In genomic region chr17:82288602-82288927, GRCh38 we compare ENCODE assay signal across 13 cellular contexts. TPM values are rescaled to one million over a fixed set of nuclear protein-coding genes. Genes with fewer than 3 reads are reported as not detected.
DNase-seq lines count a peak whose midpoint lies in the region; ATAC-seq and TF ChIP-seq lines count a peak whose summit lies in the region.
"Had no signal": no experiment of that assay in that cellular context is flagged by ENCODE, and none has a peak within 500 bp of the region (broad histone marks: within the 10 kb centered on the region; RNA-seq: fewer than 3 reads in every experiment).

No MANE protein-coding gene starts in this region.

- peak overlapping the region; percentile 11 to 22 for H3K9ac ChIP-seq in duodenal mucosa (ENCODE audit: low read depth in 1 of 2, low read length in 2 of 2)
- no peak overlapping the region for H3K9ac ChIP-seq in parathyroid adenoma

- H3K27me3 ChIP-seq in left ventricle myocardium inferior (ENCODE audit: low read depth) (no peaks in the 10 kb centered on the region), duodenal mucosa (ENCODE audit: control insufficient read depth in 1 of 2, insufficient read depth in 2 of 2, low read length in 2 of 2) (no peaks in the 10 kb centered on the region), parathyroid adenoma (ENCODE audit: control insufficient read depth, insufficient read depth, low read length) (no peaks in the 10 kb centered on the region), uterus (no peaks in the 10 kb centered on the region)

- ATAC-seq in Right ventricle myocardium superior (ENCODE audit: poor library complexity) (no peak), natural killer cell (no peak)

- no peak for TF ChIP-seq CTCF in left ventricle myocardium inferior (IDR thresholded peaks at IDR 0.05; ENCODE audit: borderline replicate concordance)
- TF ChIP-seq CTCF in parathyroid adenoma (IDR thresholded peaks at IDR 0.05), result no peak
- TF ChIP-seq CTCF in uterus (IDR thresholded peaks at IDR 0.05), result no peak
- TF ChIP-seq CTCF in osteocyte (IDR thresholded peaks at IDR 0.05), result no peak
- TF ChIP-seq CTCF in natural killer cell (IDR thresholded peaks at IDR 0.05), result no peak

- H3K36me3 ChIP-seq in left ventricle myocardium inferior, result no peaks in the 10 kb centered on the region
- H3K36me3 ChIP-seq in duodenal mucosa (ENCODE audit: control insufficient read depth in 1 of 2, insufficient read depth in 2 of 2, low read length in 2 of 2), result no peaks in the 10 kb centered on the region
- H3K36me3 ChIP-seq in parathyroid adenoma (ENCODE audit: control insufficient read depth, insufficient read depth, low read length), result no peaks in the 10 kb centered on the region
- no peaks in the 10 kb centered on the region for H3K36me3 ChIP-seq in uterus

- no peaks in the 10 kb centered on the region for H3K79me2 ChIP-seq in parathyroid adenoma

- H3K4me1 Mint-ChIP-seq in osteocyte (ENCODE audit: unreplicated experiment) (peaks cover 32% of the 10 kb centered on the region), natural killer cell (peaks cover 0 to 12% of the 10 kb centered on the region in 2 donors)
- peaks cover 8% of the 10 kb centered on the region for H3K4me1 Mint-ChIP-seq in activated naive CD4-positive, alpha-beta T cell treated with anti-CD3 and anti-CD28 coated beads for 36 hours (ENCODE audit: low read depth)

- H3K4me2 ChIP-seq in parathyroid adenoma (ENCODE audit: low read length), result peak overlapping the region; percentile 53

- H3K27ac ChIP-seq in left ventricle myocardium inferior (replicated peaks) (peak overlapping the region; percentile 84), duodenal mucosa (ENCODE audit: low read depth, low read length) (peak overlapping the region; percentile 80), parathyroid adenoma (peak overlapping the region; percentile 81), uterus (peak overlapping the region; percentile 60 to 76)

- H3K9me3 Mint-ChIP-seq in osteocyte (ENCODE audit: unreplicated experiment) (no peaks in the 10 kb centered on the region), natural killer cell (no peaks in the 10 kb centered on the region)
- H3K9me3 Mint-ChIP-seq in activated naive CD4-positive, alpha-beta T cell treated with anti-CD3 and anti-CD28 coated beads for 36 hours, result no peaks in the 10 kb centered on the region

- H3K4me3 ChIP-seq in left ventricle myocardium inferior (no peak overlapping the region), duodenal mucosa (ENCODE audit: low read depth in 1 of 2, low read length in 2 of 2) (peak overlapping the region in 1 of 2 donors; percentile 19), parathyroid adenoma (ENCODE audit: low read depth, low read length) (peak overlapping the region; percentile 3), uterus (no peak overlapping the region)

- H3K27ac Mint-ChIP-seq in osteocyte (ENCODE audit: unreplicated experiment), result no peak overlapping the region
- no peak overlapping the region for H3K27ac Mint-ChIP-seq in natural killer cell
- no peak overlapping the region for H3K27ac Mint-ChIP-seq in activated naive CD4-positive, alpha-beta T cell treated with anti-CD3 and anti-CD28 coated beads for 36 hours

- no peak overlapping the region for H3K4me3 Mint-ChIP-seq in osteocyte (ENCODE audit: unreplicated experiment)
- no peak overlapping the region for H3K4me3 Mint-ChIP-seq in natural killer cell
- H3K4me3 Mint-ChIP-seq in activated naive CD4-positive, alpha-beta T cell treated with anti-CD3 and anti-CD28 coated beads for 36 hours, result no peak overlapping the region

- no peak for DNase-seq in left ventricle myocardium inferior
- DNase-seq in Right ventricle myocardium superior, result no peak
- DNase-seq in uterus, result no peak
- no peak for DNase-seq in osteocyte (ENCODE audit: extremely low spot score, unreplicated experiment)
- DNase-seq in natural killer cell, result no peak
- DNase-seq in activated naive CD4-positive, alpha-beta T cell treated with anti-CD3 and anti-CD28 coated beads for 36 hours, result no peak
- DNase-seq: activated effector memory CD4-positive, alpha-beta T cell treated with Interleukin-2 at 50 U/mL for 16 hours; NCI-H1694; stimulated activated naive CD4-positive, alpha-beta T cell had no signal

- H3K27me3 Mint-ChIP-seq in osteocyte (ENCODE audit: unreplicated experiment), result no peaks in the 10 kb centered on the region
- H3K27me3 Mint-ChIP-seq in natural killer cell (ENCODE audit: low read depth in 2 of 2), result no peaks in the 10 kb centered on the region
- H3K27me3 Mint-ChIP-seq in activated naive CD4-positive, alpha-beta T cell treated with anti-CD3 and anti-CD28 coated beads for 36 hours (ENCODE audit: low read depth), result no peaks in the 10 kb centered on the region

- TF ChIP-seq POLR2A in uterus (IDR thresholded peaks at IDR 0.05), result no peak

- no peak overlapping the region for H2AFZ ChIP-seq in parathyroid adenoma

- H3K4me1 ChIP-seq in left ventricle myocardium inferior (peaks cover 45% of the 10 kb centered on the region), duodenal mucosa (ENCODE audit: control insufficient read depth in 1 of 2, insufficient read depth in 2 of 2, low read length in 2 of 2) (peaks cover 28 to 36% of the 10 kb centered on the region in 2 donors), parathyroid adenoma (peaks cover 25% of the 10 kb centered on the region), uterus (no peaks in the 10 kb centered on the region)

- H3K9me3 ChIP-seq in left ventricle myocardium inferior (replicated peaks) (no peaks in the 10 kb centered on the region), duodenal mucosa (ENCODE audit: control insufficient read depth in 1 of 2, low read length in 2 of 2) (no peaks in the 10 kb centered on the region), parathyroid adenoma (ENCODE audit: control insufficient read depth, low read length) (no peaks in the 10 kb centered on the region), uterus (no peaks in the 10 kb centered on the region)

- CTCF ChIA-PET in activated naive CD4-positive, alpha-beta T cell treated with anti-CD3 and anti-CD28 coated beads for 36 hours (lab: Charles Lee), result no interaction called here

- H3K36me3 Mint-ChIP-seq in osteocyte (ENCODE audit: unreplicated experiment) (no peaks in the 10 kb centered on the region), natural killer cell (no peaks in the 10 kb centered on the region)
- peaks cover under 1% of the 10 kb centered on the region for H3K36me3 Mint-ChIP-seq in activated naive CD4-positive, alpha-beta T cell treated with anti-CD3 and anti-CD28 coated beads for 36 hours (ENCODE audit: low read depth)

- intact Hi-C loops in left ventricle myocardium inferior (cut with micrococcal nuclease), result no loop called here
- intact Hi-C loops in Right ventricle myocardium superior (cut with DNase I), result no loop called here
- intact Hi-C loops in uterus (cut with DNase I; ENCODE audit: low total_unique reads), result no loop called here
- intact Hi-C loops in natural killer cell (cut with micrococcal nuclease), result no loop called here
- intact Hi-C loops in activated naive CD4-positive, alpha-beta T cell treated with anti-CD3 and anti-CD28 coated beads for 36 hours (cut with micrococcal nuclease), result no loop called here

RNA-seq across cellular contexts. Expression of gene CSNK1D, which starts 15.1 kb away (rescaled TPM):
- total RNA-seq in left ventricle myocardium inferior, result 61.8 TPM
- 54.4 TPM for total RNA-seq in Right ventricle myocardium superior
- 100 to 1,000 TPM in 1 of 4 donors, 10 to 100 TPM in 3; 16.5 to 173 (median 44.6) TPM for total RNA-seq in uterus
- 118 and 124 TPM in 2 replicates for total RNA-seq in osteocyte
- 100 to 1,000 TPM; 423 to 475 (median 468) TPM for total RNA-seq in natural killer cell
- total RNA-seq in activated naive CD4-positive, alpha-beta T cell treated with anti-CD3 and anti-CD28 coated beads for 36 hours, result 100 to 1,000 TPM in 1 of 2 experiments, 10 to 100 TPM in 1; 99.8 to 100 TPM

RNA-seq across cellular contexts. Expression of gene CD7, which starts 28.8 kb away (rescaled TPM):
- total RNA-seq in left ventricle myocardium inferior (0.47 TPM), Right ventricle myocardium superior (0.75 TPM), uterus (1 to 10 TPM in 2 of 4 donors, not detected in 2; 2.1 to 4.1 TPM), osteocyte (1.0 TPM in 2 replicates), natural killer cell (100 to 1,000 TPM; 464 to 564 (median 522) TPM)
- total RNA-seq in activated naive CD4-positive, alpha-beta T cell treated with anti-CD3 and anti-CD28 coated beads for 36 hours, result 100 to 1,000 TPM; 635 to 646 TPM
- total RNA-seq: fibroblast of villous mesenchyme had no signal

RNA-seq across cellular contexts. Expression of gene SECTM1, which starts 45.0 kb away (rescaled TPM):
- total RNA-seq in left ventricle myocardium inferior (3.9 TPM), Right ventricle myocardium superior (4.3 TPM), uterus (10 to 100 TPM in 2 of 4 donors, 1 to 10 TPM in 2; 3.5 to 29.4 (median 9.0) TPM), osteocyte (24.1 and 28.6 TPM in 2 replicates), natural killer cell (10 to 100 TPM in 1 of 3 donors, 1 to 10 TPM in 2; 3.6 to 11.2 (median 6.3) TPM)
- total RNA-seq in activated naive CD4-positive, alpha-beta T cell treated with anti-CD3 and anti-CD28 coated beads for 36 hours, result 1 to 10 TPM; 2.8 to 3.8 TPM
- total RNA-seq: progenitor cell of endocrine pancreas had no signal

RNA-seq across cellular contexts. Expression of gene SLC16A3, which starts 59.7 kb away (rescaled TPM):
- 8.5 TPM for total RNA-seq in left ventricle myocardium inferior
- 10.0 TPM for total RNA-seq in Right ventricle myocardium superior
- 10 to 100 TPM in 2 of 4 donors, 1 to 10 TPM in 2; 1.5 to 28.6 (median 12.2) TPM for total RNA-seq in uterus
- 12.9 and 18.1 TPM in 2 replicates for total RNA-seq in osteocyte
- total RNA-seq in natural killer cell, result 100 to 1,000 TPM; 172 to 365 (median 296) TPM
- 10 to 100 TPM; 15.2 to 18.3 TPM for total RNA-seq in activated naive CD4-positive, alpha-beta T cell treated with anti-CD3 and anti-CD28 coated beads for 36 hours

Comparison
In these comparisons a context has a peak if more than half of its experiments do, and no peak if none do; other contexts are left out.
1. RNA of gene CD7, which starts 28.8 kb away (total RNA-seq): 635 to 646 TPM in activated naive CD4-positive, alpha-beta T cell treated with anti-CD3 and anti-CD28 coated beads for 36 hours and 464 to 564 TPM in natural killer cell; 2.1 to 4.1 TPM in uterus, 1.0 TPM in osteocyte, 0.75 TPM in Right ventricle myocardium superior (single experiment) and 0.47 TPM in left ventricle myocardium inferior (single experiment); every median in the first group is over 10 times any median in the second.
2. Peak in every context shown above with its lines, with median percentiles within 50 percentile points of each other: H3K27ac ChIP-seq.